12 cellular contexts compared by ENCODE assay signal in genomic region chrY:7289889-7290853, GRCh38.
A peak's percentile ranks its signal among the peaks of the same experiment; 100 is the strongest.
DNase-seq lines count a peak whose midpoint lies in the region; ATAC-seq and TF ChIP-seq lines count a peak whose summit lies in the region.
"Had no signal": no experiment of that assay in that cellular context is flagged by ENCODE, and none has a peak within 500 bp of the region (broad histone marks: within the 10 kb centered on the region; RNA-seq: fewer than 3 reads in every experiment).

No MANE protein-coding gene starts in this region.

- H3K27me3 ChIP-seq in CD4-positive, alpha-beta memory T cell (ENCODE audit: insufficient read depth, low read length), result no peaks in the 10 kb centered on the region
- no peaks in the 10 kb centered on the region for H3K27me3 ChIP-seq in body of pancreas
- H3K27me3 ChIP-seq: adrenal gland, right lobe of liver had no signal

- no peaks in the 10 kb centered on the region for H3K9me3 ChIP-seq in CD4-positive, alpha-beta memory T cell (ENCODE audit: control insufficient read depth in 1 of 2, low read length in 2 of 2)
- no peaks in the 10 kb centered on the region for H3K9me3 ChIP-seq in body of pancreas
- H3K9me3 ChIP-seq: adrenal gland, right lobe of liver had no signal

- H3K27ac Mint-ChIP-seq in CD4-positive, alpha-beta memory T cell, result peak overlapping the region in 2 of 7 donors; percentile 95 to 97
- H3K27ac Mint-ChIP-seq in central memory CD8-positive, alpha-beta T cell (ENCODE audit: low read depth), result peak overlapping the region; percentile 94

- no peak for DNase-seq in CD4-positive, alpha-beta memory T cell
- DNase-seq in GM20000 (ENCODE audit: low spot score) (peak; percentile 9), body of pancreas (no peak), NCI-H2081 (lab: John Stamatoyannopoulos, UW) (no peak), NCI-H2029 (lab: John Stamatoyannopoulos, UW) (no peak)
- DNase-seq in central memory CD8-positive, alpha-beta T cell (ENCODE audit: low spot score in 2 of 2), result no peak
- DNase-seq: adrenal gland, PC-9, right lobe of liver had no signal

- peak overlapping the region; percentile 47 for H3K27ac ChIP-seq in CD4-positive, alpha-beta memory T cell (ENCODE audit: low read depth, low read length)
- no peak overlapping the region for H3K27ac ChIP-seq in body of pancreas
- H3K27ac ChIP-seq: adrenal gland, PC-9, right lobe of liver had no signal

- ATAC-seq in HG03460 (IDR thresholded peaks at IDR 0.05; ENCODE audit: unreplicated experiment) (peak; percentile 79), body of pancreas (no peak), HG03378 (IDR thresholded peaks at IDR 0.05; ENCODE audit: unreplicated experiment) (no peak)
- ATAC-seq in central memory CD8-positive, alpha-beta T cell (replicated peaks; ENCODE audit: extremely low read depth, poor library complexity, severe bottlenecking), result peak; percentile 69
- ATAC-seq: right lobe of liver had no signal

- TF ChIP-seq POLR2A in body of pancreas (IDR thresholded peaks at IDR 0.05), result no peak

- no peaks in the 10 kb centered on the region for H3K27me3 Mint-ChIP-seq in CD4-positive, alpha-beta memory T cell
- H3K27me3 Mint-ChIP-seq in central memory CD8-positive, alpha-beta T cell, result no peaks in the 10 kb centered on the region

- H3K4me3 ChIP-seq in CD4-positive, alpha-beta memory T cell (ENCODE audit: low read length in 2 of 2), result peak overlapping the region in 1 of 2 donors; percentile 19
- H3K4me3 ChIP-seq in body of pancreas, result no peak overlapping the region
- H3K4me3 ChIP-seq: adrenal gland, lung, PC-9, right lobe of liver had no signal

- H3K4me3 Mint-ChIP-seq in CD4-positive, alpha-beta memory T cell, result peak overlapping the region in 2 of 8 donors; percentile 84 to 96
- H3K4me3 Mint-ChIP-seq in central memory CD8-positive, alpha-beta T cell, result peak overlapping the region; percentile 77

- no peaks in the 10 kb centered on the region for H3K9me3 Mint-ChIP-seq in CD4-positive, alpha-beta memory T cell
- H3K9me3 Mint-ChIP-seq in central memory CD8-positive, alpha-beta T cell, result no peaks in the 10 kb centered on the region

- 70 to 80% methylated on average over 9 to 10 of the region's 10 CpGs for WGBS in body of pancreas, 2 donors

- TF ChIP-seq CTCF in GM20000 (IDR thresholded peaks at IDR 0.05; ENCODE audit: extremely low read depth, missing control alignments), result no peak
- TF ChIP-seq CTCF in body of pancreas (IDR thresholded peaks at IDR 0.05), result no peak

- peaks cover 80% of the 10 kb centered on the region for H3K4me1 ChIP-seq in CD4-positive, alpha-beta memory T cell (ENCODE audit: insufficient read depth, low read length)
- H3K4me1 ChIP-seq in body of pancreas, result no peaks in the 10 kb centered on the region
- H3K4me1 ChIP-seq: adrenal gland, right lobe of liver had no signal

- CTCF ChIA-PET in CD4-positive, alpha-beta memory T cell (lab: Charles Lee; ENCODE audit: partially characterized antibody), result interaction anchor here (1.1 to 2.1 kb wide), 5 partner anchors 10 to 49 kb away, joined by 3 to 8 read pairs (median 3); no protein-coding TSS in a partner anchor

- peaks cover 0 to 28% of the 10 kb centered on the region in 2 donors for H3K36me3 Mint-ChIP-seq in CD4-positive, alpha-beta memory T cell
- H3K36me3 Mint-ChIP-seq in central memory CD8-positive, alpha-beta T cell (ENCODE audit: insufficient read depth), result peaks cover 75% of the 10 kb centered on the region

- intact Hi-C loops in CD4-positive, alpha-beta memory T cell (cut with micrococcal nuclease), result loop anchor here (1.0 to 5.0 kb wide), 4 partner anchors 10 to 37 kb away; no protein-coding TSS in a partner anchor
- intact Hi-C loops in body of pancreas (cut with DNase I), result no loop called here

- H3K36me3 ChIP-seq in CD4-positive, alpha-beta memory T cell (ENCODE audit: insufficient read depth, low read length), result peaks cover 2% of the 10 kb centered on the region
- H3K36me3 ChIP-seq in body of pancreas (replicated peaks in 1 of 2; ENCODE audit: insufficient read depth in 1 of 2, low read depth in 2 of 2), result no peaks in the 10 kb centered on the region
- H3K36me3 ChIP-seq: adrenal gland, right lobe of liver had no signal

- POLR2A ChIA-PET in CD4-positive, alpha-beta memory T cell (lab: Charles Lee; ENCODE audit: partially characterized antibody), result interaction anchor here (0.7 to 2.6 kb wide), 5 partner anchors 10 to 57 kb away, joined by 3 to 12 read pairs (median 11); no protein-coding TSS in a partner anchor

- peaks cover 0 to 71% (median 16%) of the 10 kb centered on the region in 4 donors for H3K4me1 Mint-ChIP-seq in CD4-positive, alpha-beta memory T cell
- H3K4me1 Mint-ChIP-seq in central memory CD8-positive, alpha-beta T cell, result peaks cover 60% of the 10 kb centered on the region

Comparison
In these comparisons a context has a peak if more than half of its experiments do, and no peak if none do; other contexts are left out.
1. ATAC-seq: peak in HG03460 (single experiment) and central memory CD8-positive, alpha-beta T cell (single experiment); none in body of pancreas (single experiment) and HG03378 (single experiment).